ENCODE assay signal across 1 cellular context in the genomic region with DNA sequence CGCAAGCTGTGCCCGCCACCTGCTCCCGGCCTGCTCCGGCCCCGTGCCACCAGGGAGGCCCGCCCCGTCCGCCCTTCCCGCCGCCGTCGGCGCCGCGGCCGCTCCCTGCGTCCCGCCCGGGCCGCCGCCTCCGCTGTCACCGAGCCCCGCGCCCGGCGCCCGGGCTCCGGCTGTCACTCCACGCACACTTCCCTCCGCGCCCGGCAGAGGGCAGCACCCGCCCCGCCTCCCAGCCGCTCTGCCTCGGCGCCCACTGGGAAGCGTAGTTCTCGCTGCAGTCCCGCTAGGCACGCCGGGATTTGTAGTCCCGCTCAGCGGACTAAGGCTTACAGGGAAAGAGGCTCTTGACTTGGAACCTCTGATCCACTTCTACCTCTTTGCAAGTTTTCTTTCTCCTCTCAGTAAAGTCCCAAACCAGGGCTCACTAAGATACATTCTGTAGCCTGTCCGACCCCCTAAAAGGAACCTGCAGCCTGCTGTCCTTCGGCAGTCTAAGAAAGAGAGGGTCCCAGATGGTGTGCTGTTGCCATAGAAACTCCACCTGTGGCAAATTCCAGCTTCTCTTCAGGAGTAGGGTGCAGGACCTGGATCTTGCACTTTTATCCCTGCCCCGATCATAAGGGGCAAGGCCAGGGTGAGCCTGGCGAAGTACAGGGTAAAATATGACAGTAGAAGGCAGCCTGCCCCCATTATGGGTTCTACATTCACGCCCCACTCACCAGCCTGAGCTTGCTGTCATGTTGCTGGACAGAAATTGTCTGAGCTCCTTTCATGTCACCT.
TF ChIP-seq lines count a peak whose summit lies in the region.

Gene TFEB (minus strand): TSS at position 182 of the 780 bp plus-strand sequence. CDS start 44,395 bp downstream, outside the sequence.

TF ChIP-seq in K562, 482 proteins besides CTCF, POLR2A, EP300 and RAD21 (continued from another document and continues in another):
- TF ChIP-seq MAFF (IDR thresholded peaks at IDR 0.05; ENCODE audit: low read length) (no peak), HNRNPLL (IDR thresholded peaks at IDR 0.05; ENCODE audit: low read depth, low read length, poor library complexity, severe bottlenecking) (peak; percentile 87), ZNF431 (CRISPR knock-in tag; IDR thresholded peaks at IDR 0.05) (no peak), CREB3L1 (IDR thresholded peaks at IDR 0.05; ENCODE audit: borderline replicate concordance, low read depth) (peak; percentile 92), CBFB (CRISPR knock-in tag; IDR thresholded peaks at IDR 0.05) (no peak), KLF1 (tag; IDR thresholded peaks at IDR 0.05) (no peak), BACH1 (tag; IDR thresholded peaks at IDR 0.05) (no peak), ZFP30 (CRISPR knock-in tag; IDR thresholded peaks at IDR 0.05; ENCODE audit: borderline replicate concordance) (no peak), ZNF140 (CRISPR knock-in tag; IDR thresholded peaks at IDR 0.05) (no peak), EZH2 (IDR thresholded peaks at IDR 0.05; ENCODE audit: borderline replicate concordance, low read depth, low read length) (no peak), CHD7 (IDR thresholded peaks at IDR 0.05; ENCODE audit: low read depth, low read length) (no peak), ZNF12 (CRISPR knock-in tag; IDR thresholded peaks at IDR 0.05) (no peak), ZNF507 (tag; conservative IDR thresholded peaks at IDR 0.05) (no peak), ZFP1 (CRISPR knock-in tag; IDR thresholded peaks at IDR 0.05) (no peak), PTBP1 (IDR thresholded peaks at IDR 0.05; ENCODE audit: low read depth, low read length) (no peak), SRSF1 (IDR thresholded peaks at IDR 0.05; ENCODE audit: low read depth, low read length) (no peak), SMARCE1 (IDR thresholded peaks at IDR 0.05) (no peak), ZNF449 (CRISPR knock-in tag; IDR thresholded peaks at IDR 0.05) (no peak), ZNF830 (CRISPR knock-in tag; IDR thresholded peaks at IDR 0.05) (0 out of 2 replicates have a peak, but pooled peaks have one; percentile 57), POLR2H (tag; IDR thresholded peaks at IDR 0.05; ENCODE audit: low read depth) (no peak), POLR2G (IDR thresholded peaks at IDR 0.05; ENCODE audit: low read depth, low read length) (peak; percentile 10; the same call in 1 of the 2 replicates), KDM2B (CRISPR knock-in tag; IDR thresholded peaks at IDR 0.05) (no peak; the same call in 1 of the 2 replicates), PHB2 (IDR thresholded peaks at IDR 0.05; ENCODE audit: low read depth) (no peak), MTA2 (IDR thresholded peaks at IDR 0.05; ENCODE audit: low read depth) (no peak), FOXP1 (CRISPR knock-in tag; IDR thresholded peaks at IDR 0.05) (no peak), CBX2 (IDR thresholded peaks at IDR 0.05; ENCODE audit: insufficient read depth, low read length, poor library complexity, severe bottlenecking) (no peak), ETS2 (tag; IDR thresholded peaks at IDR 0.05; ENCODE audit: borderline replicate concordance, poor library complexity, severe bottlenecking) (no peak), NFYB (IDR thresholded peaks at IDR 0.05; ENCODE audit: extremely low read depth, insufficient read length) (no peak), DIDO1 (tag; IDR thresholded peaks at IDR 0.05; ENCODE audit: low read depth) (no peak), TAF9B (IDR thresholded peaks at IDR 0.05; ENCODE audit: partially characterized antibody) (no peak), RBM17 (IDR thresholded peaks at IDR 0.05; ENCODE audit: borderline replicate concordance, low read depth, low read length) (no peak), ZNF274 (IDR thresholded peaks at IDR 0.05; ENCODE audit: borderline replicate concordance, low read depth, low read length) (no peak), FOS (IDR thresholded peaks at IDR 0.05; ENCODE audit: extremely low read depth, insufficient read length) (no peak)
- TF ChIP-seq, protein P1, sequence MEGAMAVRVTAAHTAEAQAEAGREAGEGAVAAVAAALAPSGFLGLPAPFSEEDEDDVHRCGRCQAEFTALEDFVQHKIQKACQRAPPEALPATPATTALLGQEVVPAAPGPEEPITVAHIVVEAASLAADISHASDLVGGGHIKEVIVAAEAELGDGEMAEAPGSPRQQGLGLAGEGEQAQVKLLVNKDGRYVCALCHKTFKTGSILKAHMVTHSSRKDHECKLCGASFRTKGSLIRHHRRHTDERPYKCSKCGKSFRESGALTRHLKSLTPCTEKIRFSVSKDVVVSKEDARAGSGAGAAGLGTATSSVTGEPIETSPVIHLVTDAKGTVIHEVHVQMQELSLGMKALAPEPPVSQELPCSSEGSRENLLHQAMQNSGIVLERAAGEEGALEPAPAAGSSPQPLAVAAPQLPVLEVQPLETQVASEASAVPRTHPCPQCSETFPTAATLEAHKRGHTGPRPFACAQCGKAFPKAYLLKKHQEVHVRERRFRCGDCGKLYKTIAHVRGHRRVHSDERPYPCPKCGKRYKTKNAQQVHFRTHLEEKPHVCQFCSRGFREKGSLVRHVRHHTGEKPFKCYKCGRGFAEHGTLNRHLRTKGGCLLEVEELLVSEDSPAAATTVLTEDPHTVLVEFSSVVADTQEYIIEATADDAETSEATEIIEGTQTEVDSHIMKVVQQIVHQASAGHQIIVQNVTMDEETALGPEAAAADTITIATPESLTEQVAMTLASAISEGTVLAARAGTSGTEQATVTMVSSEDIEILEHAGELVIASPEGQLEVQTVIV (CRISPR knock-in tag; IDR thresholded peaks at IDR 0.05; ENCODE audit: borderline replicate concordance), result no peak
- TF ChIP-seq, protein P2, sequence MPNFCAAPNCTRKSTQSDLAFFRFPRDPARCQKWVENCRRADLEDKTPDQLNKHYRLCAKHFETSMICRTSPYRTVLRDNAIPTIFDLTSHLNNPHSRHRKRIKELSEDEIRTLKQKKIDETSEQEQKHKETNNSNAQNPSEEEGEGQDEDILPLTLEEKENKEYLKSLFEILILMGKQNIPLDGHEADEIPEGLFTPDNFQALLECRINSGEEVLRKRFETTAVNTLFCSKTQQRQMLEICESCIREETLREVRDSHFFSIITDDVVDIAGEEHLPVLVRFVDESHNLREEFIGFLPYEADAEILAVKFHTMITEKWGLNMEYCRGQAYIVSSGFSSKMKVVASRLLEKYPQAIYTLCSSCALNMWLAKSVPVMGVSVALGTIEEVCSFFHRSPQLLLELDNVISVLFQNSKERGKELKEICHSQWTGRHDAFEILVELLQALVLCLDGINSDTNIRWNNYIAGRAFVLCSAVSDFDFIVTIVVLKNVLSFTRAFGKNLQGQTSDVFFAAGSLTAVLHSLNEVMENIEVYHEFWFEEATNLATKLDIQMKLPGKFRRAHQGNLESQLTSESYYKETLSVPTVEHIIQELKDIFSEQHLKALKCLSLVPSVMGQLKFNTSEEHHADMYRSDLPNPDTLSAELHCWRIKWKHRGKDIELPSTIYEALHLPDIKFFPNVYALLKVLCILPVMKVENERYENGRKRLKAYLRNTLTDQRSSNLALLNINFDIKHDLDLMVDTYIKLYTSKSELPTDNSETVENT (CRISPR knock-in tag; IDR thresholded peaks at IDR 0.05), result peak; percentile 59
